In the genomic region with DNA sequence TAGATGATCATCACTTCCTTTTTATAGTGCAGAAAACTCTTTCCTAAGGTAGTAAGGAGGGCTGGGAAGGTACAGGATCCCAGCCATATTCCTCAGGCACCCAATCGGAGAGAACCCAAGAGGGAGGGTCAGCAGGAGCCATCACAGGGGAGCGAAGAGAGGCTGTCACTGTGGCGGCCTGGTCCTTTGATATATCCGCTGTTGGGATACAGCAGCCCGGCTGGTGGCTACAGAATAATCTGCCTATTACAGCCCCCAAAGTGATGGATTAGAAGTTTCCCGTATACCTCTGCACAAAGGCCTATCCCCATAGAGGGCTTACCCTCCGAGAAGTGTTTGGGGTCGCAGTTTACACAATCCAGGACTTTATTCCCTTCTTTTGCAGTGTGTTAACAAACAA, we compare ENCODE assay signal across 8 cellular contexts. TPM values are rescaled to one million over a fixed set of nuclear protein-coding genes. Genes with fewer than 3 reads are reported as not detected.
DNase-seq lines count a peak whose midpoint lies in the region; ATAC-seq and TF ChIP-seq lines count a peak whose summit lies in the region.

No MANE protein-coding gene starts in this region.

- POLR2A ChIA-PET in CD8-positive, alpha-beta T cell (lab: Charles Lee) = interaction anchor here (0.7 to 2.9 kb wide), 5 partner anchors 9 to 251 kb away, joined by 3 to 25 read pairs (median 7); partner anchors contain the start of genes MRPL16 and OSBP
- POLR2A ChIA-PET in naive thymus-derived CD4-positive, alpha-beta T cell (lab: Charles Lee) = interaction anchor here (0.6 to 4.9 kb wide), 11 partner anchors 10 to 1893 kb away, joined by 3 to 32 read pairs (median 5); partner anchors contain the start of genes OSBP and PATL1

- intact Hi-C loops in CD8-positive, alpha-beta T cell (cut with DNase I, micrococcal nuclease) = loop anchor here (1.0 to 10.0 kb wide), 11 partner anchors 9 to 1895 kb away; partner anchors contain the start of genes FAM111A (in 2 of the 2), OSBP (in 2 of the 2), DTX4 (in 1 of the 2) and LPXN (in 1 of the 2)
- intact Hi-C loops in naive thymus-derived CD4-positive, alpha-beta T cell (cut with micrococcal nuclease) = loop anchor here (1.0 to 10.0 kb wide), 7 partner anchors 10 to 417 kb away; partner anchors contain the start of genes DTX4 (in 2 of the 2), FAM111A (in 1 of the 2) and OSBP (in 1 of the 2)

- no peaks in the 10 kb centered on the region for H3K36me3 ChIP-seq in CD8-positive, alpha-beta T cell (ENCODE audit: insufficient read depth, low read length)
- no peaks in the 10 kb centered on the region for H3K36me3 ChIP-seq in brain microvascular endothelial cell (replicated peaks)
- H3K36me3 ChIP-seq in naive thymus-derived CD4-positive, alpha-beta T cell (ENCODE audit: control insufficient read depth in 2 of 3, insufficient read depth in 3 of 3, low read length in 3 of 3) = peaks cover 0 to 4% (median 0%) of the 10 kb centered on the region in 3 experiments

- in situ Hi-C loops in brain microvascular endothelial cell (cut with HindIII; ENCODE audit: low pct_ligation_motif_present, low sequenced_read_pairs) = no loop called here

- peak overlapping the region; percentile 96 for H3K4me3 Mint-ChIP-seq in CD8-positive, alpha-beta T cell
- peak overlapping the region; percentile 81 to 99 (median 96) for H3K4me3 Mint-ChIP-seq in naive thymus-derived CD4-positive, alpha-beta T cell

- no peaks in the 10 kb centered on the region for H3K27me3 ChIP-seq in CD8-positive, alpha-beta T cell (ENCODE audit: insufficient read depth, low read length)
- no peaks in the 10 kb centered on the region for H3K27me3 ChIP-seq in brain microvascular endothelial cell (replicated peaks)
- H3K27me3 ChIP-seq in naive thymus-derived CD4-positive, alpha-beta T cell (ENCODE audit: control insufficient read depth in 2 of 2, insufficient read depth in 2 of 2, low read length in 2 of 2) = no peaks in the 10 kb centered on the region

- no peaks in the 10 kb centered on the region for H3K27me3 Mint-ChIP-seq in CD8-positive, alpha-beta T cell (ENCODE audit: low read depth)
- H3K27me3 Mint-ChIP-seq in naive thymus-derived CD4-positive, alpha-beta T cell = peaks cover 0 to 21% (median 0%) of the 10 kb centered on the region in 5 donors

- peak overlapping the region; percentile 80 for H3K4me3 ChIP-seq in CD8-positive, alpha-beta T cell (ENCODE audit: low read depth, low read length)
- H3K4me3 ChIP-seq in brain microvascular endothelial cell (ENCODE audit: low read depth, low read length) = peak overlapping the region; percentile 97
- peak overlapping the region; percentile 98 for H3K4me3 ChIP-seq in naive thymus-derived CD4-positive, alpha-beta T cell (ENCODE audit: low read length)

- peak overlapping the region; percentile 94 for H3K27ac Mint-ChIP-seq in CD8-positive, alpha-beta T cell
- H3K27ac Mint-ChIP-seq in naive thymus-derived CD4-positive, alpha-beta T cell = peak overlapping the region; percentile 87 to 99 (median 96)

- no peak for ATAC-seq in CD8-positive, alpha-beta T cell
- ATAC-seq in HG03159 (IDR thresholded peaks at IDR 0.05; ENCODE audit: unreplicated experiment) (peak; percentile 1), GM21447 (IDR thresholded peaks at IDR 0.05; ENCODE audit: unreplicated experiment) (no peak), HG02870 (IDR thresholded peaks at IDR 0.05; ENCODE audit: unreplicated experiment) (no peak)
- no peak for ATAC-seq in naive thymus-derived CD4-positive, alpha-beta T cell

- H3K9me3 Mint-ChIP-seq in CD8-positive, alpha-beta T cell = no peaks in the 10 kb centered on the region
- peaks cover 0 to 11% (median 0%) of the 10 kb centered on the region in 11 donors for H3K9me3 Mint-ChIP-seq in naive thymus-derived CD4-positive, alpha-beta T cell

- H3K4me1 Mint-ChIP-seq in CD8-positive, alpha-beta T cell (ENCODE audit: low read depth) = peaks cover 41% of the 10 kb centered on the region
- peaks cover 32 to 66% (median 56%) of the 10 kb centered on the region in 7 donors for H3K4me1 Mint-ChIP-seq in naive thymus-derived CD4-positive, alpha-beta T cell

- CTCF ChIA-PET in CD8-positive, alpha-beta T cell (lab: Charles Lee) = interaction anchor here (1.2 kb wide), 1 partner anchor 11 kb away, joined by 3 read pairs; no protein-coding TSS in a partner anchor
- CTCF ChIA-PET in naive thymus-derived CD4-positive, alpha-beta T cell (lab: Charles Lee) = interaction anchor here (1.1 kb wide), 2 partner anchors 23 to 389 kb away, joined by 3 to 6 read pairs; no protein-coding TSS in a partner anchor

- peaks cover 3% of the 10 kb centered on the region for H3K36me3 Mint-ChIP-seq in CD8-positive, alpha-beta T cell
- H3K36me3 Mint-ChIP-seq in naive thymus-derived CD4-positive, alpha-beta T cell = peaks cover 0 to 5% (median 0%) of the 10 kb centered on the region in 5 donors

- no peak for DNase-seq in CD8-positive, alpha-beta T cell
- DNase-seq in brain microvascular endothelial cell (no peak), NCI-H2029 (lab: John Stamatoyannopoulos, UW) (no peak)
- no peak for DNase-seq in naive thymus-derived CD4-positive, alpha-beta T cell
- DNase-seq in stimulated activated naive CD4-positive, alpha-beta T cell treated with Interleukin-2 at 50 U/mL for 16 hours (lab: John Stamatoyannopoulos, UW) = no peak

- no peak for TF ChIP-seq CTCF in CD8-positive, alpha-beta T cell (IDR thresholded peaks at IDR 0.05)
- TF ChIP-seq CTCF in brain microvascular endothelial cell (IDR thresholded peaks at IDR 0.05; ENCODE audit: low read depth, low read length, missing control alignments) = no peak

- no peak overlapping the region for H3K27ac ChIP-seq in CD8-positive, alpha-beta T cell (ENCODE audit: low read depth, low read length)
- no peak overlapping the region for H3K27ac ChIP-seq in brain microvascular endothelial cell
- H3K27ac ChIP-seq in naive thymus-derived CD4-positive, alpha-beta T cell (ENCODE audit: low read depth, low read length) = no peak overlapping the region

- peaks cover 25% of the 10 kb centered on the region for H3K4me1 ChIP-seq in CD8-positive, alpha-beta T cell (ENCODE audit: insufficient read depth, low read length)
- H3K4me1 ChIP-seq in naive thymus-derived CD4-positive, alpha-beta T cell (ENCODE audit: control insufficient read depth in 2 of 2, insufficient read depth in 2 of 2, low read length in 2 of 2) = peaks cover 26 to 29% of the 10 kb centered on the region in 2 donors

- no peaks in the 10 kb centered on the region for H3K9me3 ChIP-seq in CD8-positive, alpha-beta T cell (ENCODE audit: low read length)
- H3K9me3 ChIP-seq in naive thymus-derived CD4-positive, alpha-beta T cell (ENCODE audit: control insufficient read depth in 2 of 3, low read length in 3 of 3) = no peaks in the 10 kb centered on the region

RNA-seq across cellular contexts. Expression of gene OR4D9, which starts 48.5 kb away (rescaled TPM):
- total RNA-seq in CD8-positive, alpha-beta T cell = not detected
- total RNA-seq in naive thymus-derived CD4-positive, alpha-beta T cell = not detected
- not detected for polyA plus RNA-seq in naive thymus-derived CD4-positive, alpha-beta T cell

RNA-seq across cellular contexts. Expression of gene OSBP, which starts 55.7 kb away (rescaled TPM):
- total RNA-seq in CD8-positive, alpha-beta T cell = 10 to 100 TPM; 66.0 to 66.3 TPM
- 10 to 100 TPM; 39.8 to 57.6 (median 52.4) TPM for total RNA-seq in naive thymus-derived CD4-positive, alpha-beta T cell
- 10 to 100 TPM; 21.0 to 34.5 TPM for polyA plus RNA-seq in naive thymus-derived CD4-positive, alpha-beta T cell

RNA-seq across cellular contexts. Expression of gene OR4D11, which starts 56.5 kb away (rescaled TPM):
- not detected for total RNA-seq in CD8-positive, alpha-beta T cell
- total RNA-seq in naive thymus-derived CD4-positive, alpha-beta T cell = not detected
- not detected for polyA plus RNA-seq in naive thymus-derived CD4-positive, alpha-beta T cell
